In genomic region chr3:13815088-13815683, GRCh38 we compare ENCODE assay signal across 3 cellular contexts.
TF ChIP-seq lines count a peak whose summit lies in the region.

No MANE protein-coding gene starts in this region.

TF ChIP-seq in liver, 16 proteins besides CTCF, POLR2A, EP300 and RAD21:
- no peak for TF ChIP-seq ZBTB33 (IDR thresholded peaks at IDR 0.05)
- TF ChIP-seq HNF4G (IDR thresholded peaks at IDR 0.05), result no peak
- no peak for TF ChIP-seq FOXA2 (IDR thresholded peaks at IDR 0.05)

TF ChIP-seq in HepG2, 621 proteins besides CTCF, POLR2A, EP300 and RAD21 (continued from another document):
- TF ChIP-seq ARID5B (CRISPR knock-in tag; IDR thresholded peaks at IDR 0.05), result no peak
- no peak for TF ChIP-seq MATR3 (CRISPR knock-in tag; IDR thresholded peaks at IDR 0.05)
- TF ChIP-seq ZNF574 (CRISPR knock-in tag; IDR thresholded peaks at IDR 0.05), result no peak
- TF ChIP-seq MAX (IDR thresholded peaks at IDR 0.05), result no peak
- TF ChIP-seq SOX5 (CRISPR knock-in tag; IDR thresholded peaks at IDR 0.05; ENCODE audit: borderline replicate concordance), result no peak
- no peak for TF ChIP-seq MBNL3 (CRISPR knock-in tag; conservative IDR thresholded peaks at IDR 0.05)
- no peak for TF ChIP-seq RBM39 (IDR thresholded peaks at IDR 0.05; ENCODE audit: low read depth, low read length, poor library complexity, severe bottlenecking)
- TF ChIP-seq ZNF816 (CRISPR knock-in tag; IDR thresholded peaks at IDR 0.05; ENCODE audit: borderline replicate concordance), result no peak
- no peak for TF ChIP-seq ZNF224 (CRISPR knock-in tag; IDR thresholded peaks at IDR 0.05)
- TF ChIP-seq GTF3A (CRISPR knock-in tag; conservative IDR thresholded peaks at IDR 0.05), result no peak
- TF ChIP-seq IRF9 (CRISPR knock-in tag; IDR thresholded peaks at IDR 0.05; ENCODE audit: borderline replicate concordance), result no peak
- TF ChIP-seq BRD4 (CRISPR knock-in tag; IDR thresholded peaks at IDR 0.05), result no peak
- no peak for TF ChIP-seq HDAC2 (CRISPR knock-in tag; IDR thresholded peaks at IDR 0.05)
- TF ChIP-seq DZIP1 (CRISPR knock-in tag; IDR thresholded peaks at IDR 0.05), result no peak

TF ChIP-seq in K562, 482 proteins besides CTCF, POLR2A, EP300 and RAD21 (continued from another document):
- TF ChIP-seq ZNF280B (CRISPR knock-in tag; IDR thresholded peaks at IDR 0.05) (peak; percentile 82; the same call in 1 of the 2 replicates), TRIM28 (IDR thresholded peaks at IDR 0.05) (peak; percentile 99), RBM25 (IDR thresholded peaks at IDR 0.05; ENCODE audit: low read depth, low read length, severe bottlenecking) (peak; percentile 66), THAP7 (CRISPR knock-in tag; IDR thresholded peaks at IDR 0.05) (no peak), CREM (IDR thresholded peaks at IDR 0.05; ENCODE audit: low read depth) (no peak), ZNF280A (IDR thresholded peaks at IDR 0.05; ENCODE audit: low read depth, partially characterized antibody) (peak; percentile 95), NFRKB (IDR thresholded peaks at IDR 0.05; ENCODE audit: low read depth) (peak; percentile 45; the same call in 1 of the 2 replicates), IRF2 (CRISPR knock-in tag; IDR thresholded peaks at IDR 0.05) (no peak), CBX5 (IDR thresholded peaks at IDR 0.05; ENCODE audit: borderline replicate concordance, low read depth) (peak; percentile 93), CBFB (CRISPR knock-in tag; IDR thresholded peaks at IDR 0.05) (0 out of 2 replicates have a peak, but pooled peaks have one; percentile 41), ATF7 (IDR thresholded peaks at IDR 0.05) (0 out of 2 replicates have a peak, but pooled peaks have one; percentile 23), NFE2 (IDR thresholded peaks at IDR 0.05; ENCODE audit: low read depth) (no peak), CBX1 (IDR thresholded peaks at IDR 0.05; ENCODE audit: low read depth) (peak; percentile 96), ZNF75A (CRISPR knock-in tag; IDR thresholded peaks at IDR 0.05) (peak; percentile 99), MTA3 (IDR thresholded peaks at IDR 0.05; ENCODE audit: borderline replicate concordance) (peak; percentile 65; the same call in 1 of the 2 replicates), XRCC3 (IDR thresholded peaks at IDR 0.05) (peak; percentile 92), JUN (IDR thresholded peaks at IDR 0.05; ENCODE audit: borderline replicate concordance, low read depth, low read length) (peak; percentile 29; the same call in 1 of the 2 replicates), JUN (CRISPR knock-in tag; IDR thresholded peaks at IDR 0.05; ENCODE audit: borderline replicate concordance) (no peak)
